Comparison of ENCODE assay signal across 8 cellular contexts in the genomic region with DNA sequence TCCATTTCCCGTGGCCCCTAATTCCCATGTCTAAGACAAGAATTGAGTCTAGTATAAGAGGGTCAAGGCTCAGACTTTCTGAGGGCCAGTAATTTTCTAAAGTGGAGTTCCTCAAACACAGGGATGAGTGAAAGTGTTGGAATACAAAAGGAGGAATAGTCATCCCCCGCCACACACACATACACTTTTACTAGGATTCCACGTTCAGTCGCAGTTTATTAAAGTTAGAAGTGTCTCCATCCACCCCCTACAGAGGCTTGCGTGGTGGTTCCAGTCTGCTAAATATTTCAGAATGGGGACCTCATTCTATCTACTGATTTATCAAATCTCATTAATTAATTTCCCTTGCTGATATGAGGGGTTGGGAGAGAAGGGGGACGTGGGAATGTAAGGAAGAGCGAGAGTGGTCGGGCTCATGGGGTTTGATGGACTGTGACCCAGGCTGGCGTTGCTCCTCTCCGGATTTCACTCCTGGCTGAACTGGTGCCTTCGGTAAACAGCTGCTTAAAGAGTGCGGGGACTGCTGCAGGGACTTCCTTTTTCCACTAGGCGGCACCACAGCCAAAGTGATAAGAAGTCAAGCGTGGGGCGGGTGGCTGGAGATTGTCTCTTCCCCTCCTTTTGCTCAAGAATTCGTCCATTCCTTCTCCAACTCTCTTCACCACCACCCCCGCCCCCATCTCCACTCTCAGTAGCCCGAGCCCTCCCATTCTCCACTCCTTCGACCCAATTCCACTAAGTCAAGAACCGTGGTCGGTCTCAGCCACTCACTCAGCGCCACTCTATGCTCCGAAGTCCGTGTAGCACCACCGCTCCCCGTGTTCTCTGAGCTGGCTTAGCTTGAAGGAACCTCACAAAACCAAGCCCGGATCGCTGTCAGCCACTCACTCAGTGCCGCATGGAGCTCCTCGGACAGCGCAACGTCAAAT. TPM values are rescaled to one million over a fixed set of nuclear protein-coding genes. Genes with fewer than 3 reads are reported as not detected.
DNase-seq lines count a peak whose midpoint lies in the region; ATAC-seq and TF ChIP-seq lines count a peak whose summit lies in the region.

No MANE protein-coding gene starts in this region.

- H3K36me3 Mint-ChIP-seq in GM23338 (ENCODE audit: low read depth) = no peaks in the 10 kb centered on the region; the same call in 2 of the 3 replicates
- H3K36me3 Mint-ChIP-seq in activated naive CD4-positive, alpha-beta T cell treated with anti-CD3 and anti-CD28 coated beads, Interleukin-2, amount 50 U/mL, for 24 hours = no peaks in the 10 kb centered on the region
- H3K36me3 Mint-ChIP-seq in osteocyte (ENCODE audit: unreplicated experiment) = no peaks in the 10 kb centered on the region

- DNase-seq in COLO829 (ENCODE audit: low spot score) (peak; percentile 94), GM23338 (ENCODE audit: low spot score) (peak; percentile 96), MV-4-11 (lab: John Stamatoyannopoulos, UW) (peak; percentile 83), SK-N-MC (ENCODE audit: low read depth, low spot score) (peak; percentile 73), head of caudate nucleus (peak; percentile 71 to 94 (median 85)), osteocyte (ENCODE audit: extremely low spot score, unreplicated experiment) (peak; percentile 91), testis (peak; percentile 95)

- peak; percentile 63 for ATAC-seq in GM23338

- H3K36me3 ChIP-seq in GM23338 (ENCODE audit: insufficient read depth) = no peaks in the 10 kb centered on the region
- no peaks in the 10 kb centered on the region for H3K36me3 ChIP-seq in SK-N-MC (ENCODE audit: insufficient read depth, low read length)
- no peaks in the 10 kb centered on the region for H3K36me3 ChIP-seq in testis (ENCODE audit: low read depth, missing control alignments)

- peaks cover 28% of the 10 kb centered on the region for H3K4me1 ChIP-seq in GM23338 (ENCODE audit: insufficient read depth)
- peaks cover 19% of the 10 kb centered on the region for H3K4me1 ChIP-seq in testis

- H3K4me3 Mint-ChIP-seq in GM23338 = peak overlapping the region; percentile 81
- H3K4me3 Mint-ChIP-seq in activated naive CD4-positive, alpha-beta T cell treated with anti-CD3 and anti-CD28 coated beads, Interleukin-2, amount 50 U/mL, for 24 hours = peak overlapping the region; percentile 87
- peak overlapping the region; percentile 73 for H3K4me3 Mint-ChIP-seq in osteocyte (ENCODE audit: unreplicated experiment)

- no peaks in the 10 kb centered on the region for H3K79me2 ChIP-seq in GM23338 (replicated peaks; ENCODE audit: insufficient read depth)

- H3K9me3 ChIP-seq in SK-N-MC (ENCODE audit: low read depth, low read length) = no peaks in the 10 kb centered on the region
- no peaks in the 10 kb centered on the region for H3K9me3 ChIP-seq in testis

- H3K4me3 ChIP-seq in GM23338 (peak overlapping the region; percentile 78), SK-N-MC (peak overlapping the region; percentile 77), testis (peak overlapping the region; percentile 48 to 64)

- no peak for TF ChIP-seq POLR2A in testis (IDR thresholded peaks at IDR 0.05)

- H3F3A ChIP-seq in GM23338 (replicated peaks; ENCODE audit: low read depth) = peaks cover 5% of the 10 kb centered on the region; the same call in 1 of the 2 replicates

- peak overlapping the region; percentile 99 for H2AFZ ChIP-seq in GM23338

- H3K9me3 Mint-ChIP-seq in GM23338 = no peaks in the 10 kb centered on the region; the same call in 2 of the 3 replicates
- H3K9me3 Mint-ChIP-seq in activated naive CD4-positive, alpha-beta T cell treated with anti-CD3 and anti-CD28 coated beads, Interleukin-2, amount 50 U/mL, for 24 hours = no peaks in the 10 kb centered on the region
- no peaks in the 10 kb centered on the region for H3K9me3 Mint-ChIP-seq in osteocyte (ENCODE audit: unreplicated experiment)

- H3K9ac ChIP-seq in SK-N-MC (ENCODE audit: insufficient read length) = peak overlapping the region; percentile 19

- H3K27ac ChIP-seq in GM23338 (ENCODE audit: low read depth) (no peak overlapping the region), SK-N-MC (peak overlapping the region; percentile 40; the same call in 1 of the 2 replicates), testis (peak overlapping the region; percentile 60 to 61)

- no peaks in the 10 kb centered on the region for H3K9me2 ChIP-seq in GM23338 (ENCODE audit: insufficient read depth)

- WGBS in testis, 2 donors = 8 to 9% methylated on average over 32 of the region's 32 CpGs

- no peaks in the 10 kb centered on the region for H4K20me1 ChIP-seq in GM23338 (replicated peaks; ENCODE audit: insufficient read depth)

- H3K4me1 Mint-ChIP-seq in GM23338 (peaks cover 34% of the 10 kb centered on the region), osteocyte (ENCODE audit: unreplicated experiment) (peaks cover 31% of the 10 kb centered on the region)
- peaks cover 51% of the 10 kb centered on the region for H3K4me1 Mint-ChIP-seq in activated naive CD4-positive, alpha-beta T cell treated with anti-CD3 and anti-CD28 coated beads, Interleukin-2, amount 50 U/mL, for 24 hours

- intact Hi-C loops in head of caudate nucleus (cut with DNase I) = no loop called here
- intact Hi-C loops in testis (cut with DNase I; ENCODE audit: low total_unique reads) = no loop called here

- TF ChIP-seq CTCF in GM23338 (conservative IDR thresholded peaks at IDR 0.05; ENCODE audit: low read depth in 2 of 2) = peak; percentile 72 to 92
- peak; percentile 93 for TF ChIP-seq CTCF in osteocyte (IDR thresholded peaks at IDR 0.05)
- peak; percentile 76 to 92 (median 85) for TF ChIP-seq CTCF in testis (IDR thresholded peaks at IDR 0.05)

- H3K27me3 ChIP-seq in GM23338 (ENCODE audit: insufficient read depth) (peaks cover 79% of the 10 kb centered on the region), testis (no peaks in the 10 kb centered on the region)

- peak overlapping the region; percentile 95 for H3K4me2 ChIP-seq in GM23338

- H3K27me3 Mint-ChIP-seq in GM23338 (ENCODE audit: insufficient read depth, low read depth, poor library complexity) (peaks cover 69% of the 10 kb centered on the region), osteocyte (ENCODE audit: unreplicated experiment) (peaks cover 55% of the 10 kb centered on the region)
- peaks cover 19% of the 10 kb centered on the region for H3K27me3 Mint-ChIP-seq in activated naive CD4-positive, alpha-beta T cell treated with anti-CD3 and anti-CD28 coated beads, Interleukin-2, amount 50 U/mL, for 24 hours

- H3K27ac Mint-ChIP-seq in GM23338 (no peak overlapping the region), osteocyte (ENCODE audit: unreplicated experiment) (peak overlapping the region; percentile 50)
- H3K27ac Mint-ChIP-seq in activated naive CD4-positive, alpha-beta T cell treated with anti-CD3 and anti-CD28 coated beads, Interleukin-2, amount 50 U/mL, for 24 hours = peak overlapping the region; percentile 71

TF ChIP-seq in GM23338, 12 proteins besides CTCF, POLR2A, EP300 and RAD21:
- TF ChIP-seq EZH2 (IDR thresholded peaks at IDR 0.05; ENCODE audit: low read depth, unreplicated experiment) = peak; percentile 46
- TF ChIP-seq NANOG (IDR thresholded peaks at IDR 0.05; ENCODE audit: borderline replicate concordance) = no peak

RNA-seq across cellular contexts. Expression of a gene that starts 9.9 kb away (rescaled TPM):
- total RNA-seq in GM23338 (2014; rRNA removed; shearing (Covaris generic)) = not detected in 2 replicates
- polyA plus RNA-seq in GM23338 (2016; fragmentation: Nextera tagmentation; extraction: Ambion mirVana) = 0.10 and 0.26 TPM in 2 replicates
- not detected in 2 replicates for total RNA-seq in osteocyte
- 1 to 10 TPM in 1 of 2 donors, under 1 TPM in 1; 0.50 to 4.0 TPM for total RNA-seq in testis
- polyA plus RNA-seq in testis (ENCODE audit: insufficient read depth, low read depth, low replicate concordance) = 6.4 TPM

RNA-seq across cellular contexts. Expression of a gene that starts 27.4 kb away (rescaled TPM):
- total RNA-seq in GM23338 (2014; rRNA removed; shearing (Covaris generic)) = 0.85 and 0.94 TPM in 2 replicates
- polyA plus RNA-seq in GM23338 (2016; fragmentation: Nextera tagmentation; extraction: Ambion mirVana) = 0.50 and 1.1 TPM in 2 replicates
- not detected in 2 replicates for total RNA-seq in osteocyte
- total RNA-seq in testis = 1 to 10 TPM; 3.5 to 4.3 TPM
- 2.7 TPM for polyA plus RNA-seq in testis (ENCODE audit: insufficient read depth, low read depth, low replicate concordance)

RNA-seq across cellular contexts. Expression of a gene that starts 33.0 kb away (rescaled TPM):
- not detected in 2 replicates for total RNA-seq in GM23338 (2014; rRNA removed; shearing (Covaris generic))
- polyA plus RNA-seq in GM23338 (2016; fragmentation: Nextera tagmentation; extraction: Ambion mirVana) (not detected in 2 replicates), testis (ENCODE audit: insufficient read depth, low read depth, low replicate concordance) (7.5 TPM)
- total RNA-seq in osteocyte (not detected in 2 replicates), testis (under 1 TPM; 0.19 to 0.79 TPM)

RNA-seq across cellular contexts. Expression of a gene that starts 36.0 kb away (rescaled TPM):
- 19.2 and 19.6 TPM in 2 replicates for total RNA-seq in GM23338 (2014; rRNA removed; shearing (Covaris generic))
- 26.6 and 27.3 TPM in 2 replicates for polyA plus RNA-seq in GM23338 (2016; fragmentation: Nextera tagmentation; extraction: Ambion mirVana)
- total RNA-seq in osteocyte = 46.8 and 52.9 TPM in 2 replicates
- 10 to 100 TPM; 40.2 to 55.0 TPM for total RNA-seq in testis
- polyA plus RNA-seq in testis (ENCODE audit: insufficient read depth, low read depth, low replicate concordance) = 91.8 TPM

RNA-seq across cellular contexts. Expression of a gene that starts 41.9 kb away (rescaled TPM):
- 28.1 and 30.1 TPM in 2 replicates for total RNA-seq in GM23338 (2014; rRNA removed; shearing (Covaris generic))
- 89.4 and 93.6 TPM in 2 replicates for polyA plus RNA-seq in GM23338 (2016; fragmentation: Nextera tagmentation; extraction: Ambion mirVana)
- total RNA-seq in osteocyte = 20.1 and 20.4 TPM in 2 replicates
- total RNA-seq in testis = 10 to 100 TPM; 29.4 to 33.7 TPM
- polyA plus RNA-seq in testis (ENCODE audit: insufficient read depth, low read depth, low replicate concordance) = 56.8 TPM
